ENCODE assay signal across 17 cellular contexts in the genomic region with DNA sequence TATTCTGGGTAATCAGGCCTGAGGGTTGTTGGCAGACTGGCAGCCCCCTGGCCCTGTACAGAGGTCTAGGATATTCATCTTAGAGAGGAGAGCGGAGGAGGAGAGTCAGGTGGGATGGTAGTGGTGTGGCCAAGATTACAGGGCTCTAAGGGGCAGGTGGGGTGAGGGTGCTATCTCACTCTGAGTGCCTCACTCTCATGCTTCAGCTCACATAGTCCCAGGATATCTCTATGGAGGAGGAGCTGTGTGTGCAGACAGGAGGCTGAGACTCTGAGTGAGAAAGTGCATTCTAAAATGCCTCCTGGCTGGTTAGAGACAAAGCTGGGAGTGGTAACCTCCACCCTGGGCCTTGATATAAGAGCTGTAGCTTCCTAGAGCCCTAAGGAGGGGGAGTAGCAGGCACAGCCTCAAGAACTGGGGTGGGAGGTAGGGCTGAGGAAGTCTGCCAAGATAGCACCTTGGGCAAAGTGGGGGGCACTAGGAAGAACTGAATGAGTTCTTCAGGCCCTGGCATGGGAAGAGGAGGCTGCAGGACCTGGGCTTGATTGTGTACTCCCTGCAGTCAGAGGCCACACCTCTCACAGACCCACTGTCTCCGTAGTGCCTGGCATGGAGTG. TPM values are rescaled to one million over a fixed set of nuclear protein-coding genes. Genes with fewer than 3 reads are reported as not detected.
DNase-seq lines count a peak whose midpoint lies in the region; ATAC-seq and TF ChIP-seq lines count a peak whose summit lies in the region.
"Had no signal": no experiment of that assay in that cellular context is flagged by ENCODE, and none has a peak within 500 bp of the region (broad histone marks: within the 10 kb centered on the region; RNA-seq: fewer than 3 reads in every experiment).

No MANE protein-coding gene starts in this region.

- DNase-seq in Right ventricle myocardium inferior (ENCODE audit: missing footprints) (no peak), cardiac septum (ENCODE audit: low spot score) (no peak), WERI-Rb-1 (peak; percentile 11), right cardiac atrium (no peak), aorta (no peak), posterior vena cava (ENCODE audit: low spot score) (no peak), dorsolateral prefrontal cortex (no peak)
- DNase-seq: ACHN; BE2C; Caco-2; CD8-positive, alpha-beta memory T cell; DND-41; GDM1; H7 had no signal

- H3K27me3 ChIP-seq in WERI-Rb-1 (ENCODE audit: insufficient read depth, low read depth, severe bottlenecking) (no peaks in the 10 kb centered on the region), right cardiac atrium (ENCODE audit: control insufficient read depth, insufficient read depth) (no peaks in the 10 kb centered on the region), aorta (ENCODE audit: control insufficient read depth in 1 of 2, insufficient read depth in 2 of 2, low read length in 1 of 2) (no peaks in the 10 kb centered on the region), dorsolateral prefrontal cortex (no peaks in the 10 kb centered on the region)
- H3K27me3 ChIP-seq: BE2C had no signal

- H3K9me3 ChIP-seq in WERI-Rb-1 (ENCODE audit: severe bottlenecking) (no peaks in the 10 kb centered on the region), right cardiac atrium (ENCODE audit: control insufficient read depth, low read length) (no peaks in the 10 kb centered on the region), aorta (ENCODE audit: control insufficient read depth, low read length) (no peaks in the 10 kb centered on the region)
- H3K9me3 ChIP-seq: BE2C, Caco-2 had no signal

- no peaks in the 10 kb centered on the region for H3K36me3 ChIP-seq in WERI-Rb-1
- H3K36me3 ChIP-seq in aorta (ENCODE audit: control insufficient read depth in 1 of 2, insufficient read depth in 2 of 2, low read length in 1 of 2): no peaks in the 10 kb centered on the region
- H3K36me3 ChIP-seq: BE2C had no signal

- peak; percentile 32 for ATAC-seq in Right ventricle myocardium inferior
- ATAC-seq in right cardiac atrium: peak in 1 of 2 donors; percentile 57
- peak; percentile 23 for ATAC-seq in aorta (ENCODE audit: low FRiP score)
- ATAC-seq: GM23338 had no signal

- H3K4me1 ChIP-seq in right cardiac atrium (ENCODE audit: control insufficient read depth, insufficient read depth, low read length) (peaks cover 7% of the 10 kb centered on the region), aorta (ENCODE audit: control insufficient read depth in 1 of 2, insufficient read depth in 2 of 2, low read length in 2 of 2) (no peaks in the 10 kb centered on the region)
- H3K4me1 ChIP-seq: BE2C, Caco-2 had no signal

- WGBS in right cardiac atrium: 56% methylated on average over 2 of the region's 2 CpGs
- 94 to 98% methylated on average over 2 of the region's 2 CpGs for WGBS in aorta, 2 donors

- intact Hi-C loops in Right ventricle myocardium inferior (cut with DNase I) (loop anchor here (1.0 to 5.0 kb wide), 2 partner anchors 35 to 77 kb away; no protein-coding TSS in a partner anchor), cardiac septum (cut with DNase I) (loop anchor here (2.0 kb wide), 1 partner anchor 36 kb away; no protein-coding TSS in a partner anchor), right cardiac atrium (cut with DNase I) (no loop called here), aorta (cut with DNase I) (no loop called here), posterior vena cava (cut with DNase I) (no loop called here), dorsolateral prefrontal cortex (cut with DNase I) (no loop called here)

- no peak overlapping the region for H3K4me3 ChIP-seq in WERI-Rb-1 (ENCODE audit: low read depth, low read length)
- H3K4me3 ChIP-seq in right cardiac atrium (ENCODE audit: low read length): no peak overlapping the region
- no peak overlapping the region for H3K4me3 ChIP-seq in aorta (ENCODE audit: low read length in 2 of 2)
- H3K4me3 ChIP-seq in dorsolateral prefrontal cortex: no peak overlapping the region
- H3K4me3 ChIP-seq: GM23338 had no signal

- no peak overlapping the region for H3K27ac ChIP-seq in WERI-Rb-1
- H3K27ac ChIP-seq in right cardiac atrium (ENCODE audit: low read length): peak overlapping the region; percentile 38
- no peak overlapping the region for H3K27ac ChIP-seq in aorta (ENCODE audit: low read depth in 1 of 2, low read length in 2 of 2)
- no peak overlapping the region for H3K27ac ChIP-seq in dorsolateral prefrontal cortex
- H3K27ac ChIP-seq: C4-2B, HL-60 had no signal

- no peak for TF ChIP-seq CTCF in WERI-Rb-1 (IDR thresholded peaks at IDR 0.05; ENCODE audit: low read depth, low read length)
- TF ChIP-seq CTCF in dorsolateral prefrontal cortex (IDR thresholded peaks at IDR 0.05 in 54 of 56, conservative IDR thresholded peaks at IDR 0.05 in 2 of 56; ENCODE audit: low read depth in 1 of 56, partially characterized antibody in 56 of 56): no peak

RNA-seq across cellular contexts. Expression of gene CLSTN2, which starts 39.9 kb away (rescaled TPM):
- 8.4 TPM for total RNA-seq in Right ventricle myocardium inferior
- total RNA-seq in cardiac septum: 3.9 TPM
- 10 to 100 TPM; 19.3 to 31.5 (median 26.2) TPM for total RNA-seq in right cardiac atrium
- polyA plus RNA-seq in right cardiac atrium: 3.7 TPM
- total RNA-seq in aorta: 10 to 100 TPM; 18.0 to 20.6 TPM
- under 1 TPM; 0.13 to 0.25 TPM for polyA plus RNA-seq in aorta
- total RNA-seq in posterior vena cava: 10 to 100 TPM; 22.2 to 28.0 TPM
- 100 to 1,000 TPM in 34 of 120 experiments, 10 to 100 TPM in 86; 27.9 to 162 (median 90.9) TPM for total RNA-seq in dorsolateral prefrontal cortex
- total RNA-seq: CD8-positive, alpha-beta memory T cell had no signal
- polyA plus RNA-seq: CD8-positive, alpha-beta memory T cell had no signal

Comparison
In these comparisons a context has a peak if more than half of its experiments do, and no peak if none do; other contexts are left out.
1. intact Hi-C loops: an anchor here in Right ventricle myocardium inferior (1.0 to 5.0 kb wide) and cardiac septum (2.0 kb wide); none called in right cardiac atrium, aorta, posterior vena cava and dorsolateral prefrontal cortex.